In the genomic region with DNA sequence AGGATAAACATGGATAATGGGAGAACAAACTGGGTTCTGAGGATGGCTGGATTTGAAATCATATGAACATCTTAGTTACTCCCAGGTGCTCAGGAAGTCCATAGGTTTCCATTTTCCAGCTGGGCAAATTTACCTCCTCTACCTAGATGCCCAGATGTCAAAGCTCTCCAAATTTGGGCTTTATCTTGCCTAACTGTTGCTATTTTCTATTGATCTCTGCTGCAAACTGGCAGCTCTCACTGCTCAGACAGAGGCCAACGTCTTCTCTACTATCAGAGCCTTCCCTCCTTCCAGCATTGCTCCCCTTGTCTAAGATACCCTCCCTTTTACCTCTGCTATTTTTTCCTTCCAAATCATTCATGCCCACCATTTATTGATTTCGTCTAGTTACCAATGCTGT, we compare ENCODE assay signal across 23 cellular contexts.
DNase-seq lines count a peak whose midpoint lies in the region; ATAC-seq, FAIRE-seq and TF ChIP-seq lines count a peak whose summit lies in the region.
"Had no signal": no experiment of that assay in that cellular context is flagged by ENCODE, and none has a peak within 500 bp of the region (broad histone marks: within the 10 kb centered on the region; RNA-seq: fewer than 3 reads in every experiment).

No MANE protein-coding gene starts in this region.

- TF ChIP-seq RAD21 in HepG2 (CRISPR knock-in tag; IDR thresholded peaks at IDR 0.05): no peak

- no peak overlapping the region for H3K18ac ChIP-seq in H9 (ENCODE audit: insufficient read length, low read depth, low read length)

- no peak overlapping the region for H2BK15ac ChIP-seq in H9 (ENCODE audit: low read depth, low read length)

- CTCF ChIA-PET in HepG2 (lab: Yijun Ruan, JAX; ENCODE audit: low intra/inter-chr PET ratio, low total read pairs): no interaction called here

- H4K8ac ChIP-seq in H9 (replicated peaks; ENCODE audit: insufficient read length, low read depth, low read length): no peak overlapping the region

- H3K9me3 ChIP-seq in H9 (ENCODE audit: control insufficient read depth, low read depth, low read length): no peaks in the 10 kb centered on the region
- no peaks in the 10 kb centered on the region for H3K9me3 ChIP-seq in astrocyte (ENCODE audit: insufficient read depth, low read depth, low read length)
- H3K9me3 ChIP-seq in HepG2 (ENCODE audit: low read length): no peaks in the 10 kb centered on the region
- no peaks in the 10 kb centered on the region for H3K9me3 ChIP-seq in right lobe of liver
- H3K9me3 ChIP-seq: A549; BLaER1 treated with 17β-estradiol and CSF1 and Interleukin-3, amounts not matched to agents 10 nM and 100 nM; Caco-2 had no signal

- H3K4me1 Mint-ChIP-seq in H9: peaks cover 16 to 19% of the 10 kb centered on the region in 2 experiments
- no peaks in the 10 kb centered on the region for H3K4me1 Mint-ChIP-seq in astrocyte (ENCODE audit: low read depth, unreplicated experiment)
- H3K4me1 Mint-ChIP-seq: B cell had no signal

- H3K4me3 ChIP-seq in astrocyte (ENCODE audit: insufficient read depth, low read depth, low read length): no peak overlapping the region
- 0 out of 6 replicates have a peak overlapping the region, but pooled peaks of 1 of the 3 experiments have one; percentile 8 for H3K4me3 ChIP-seq in HepG2 (replicated peaks in 1 of 3; ENCODE audit: insufficient read depth in 1 of 3, low read depth in 2 of 3, low read length in 3 of 3)
- H3K4me3 ChIP-seq in right lobe of liver: no peak overlapping the region
- H3K4me3 ChIP-seq: A549; BLaER1 treated with 17β-estradiol and CSF1 and Interleukin-3, amounts not matched to agents 10 nM and 100 nM had no signal

- no peaks in the 10 kb centered on the region for H3K9me3 Mint-ChIP-seq in H9
- peaks cover 3% of the 10 kb centered on the region for H3K9me3 Mint-ChIP-seq in astrocyte (ENCODE audit: unreplicated experiment)
- H3K9me3 Mint-ChIP-seq: CD4-positive, alpha-beta T cell; CD8-positive, alpha-beta T cell had no signal

- H3K79me2 ChIP-seq in H9 (ENCODE audit: insufficient read depth, low read length): 0 out of 2 replicates have a peak, but pooled peaks cover 5% of the 10 kb centered on the region
- no peaks in the 10 kb centered on the region for H3K79me2 ChIP-seq in astrocyte (ENCODE audit: insufficient read depth, low read length)
- no peaks in the 10 kb centered on the region for H3K79me2 ChIP-seq in HepG2 (ENCODE audit: insufficient read depth, low read length)

- H2AFZ ChIP-seq in H9 (ENCODE audit: low read length): no peak overlapping the region
- H2AFZ ChIP-seq in astrocyte (ENCODE audit: low read depth, low read length): no peak overlapping the region
- H2AFZ ChIP-seq in HepG2 (ENCODE audit: low read length): peak overlapping the region; percentile 32

- H4K91ac ChIP-seq in H9 (ENCODE audit: insufficient read length, low read depth, low read length): no peak overlapping the region

- no peak overlapping the region for H3K27ac ChIP-seq in H9 (ENCODE audit: insufficient read length, low read depth, low read length)
- H3K27ac ChIP-seq in astrocyte (ENCODE audit: low read depth, low read length): no peak overlapping the region
- H3K27ac ChIP-seq in HepG2 (ENCODE audit: extremely low read length, insufficient read depth, low read length): peak overlapping the region; percentile 79
- H3K27ac ChIP-seq in right lobe of liver: peak overlapping the region; percentile 44 to 61 (median 54)
- H3K27ac ChIP-seq: 22Rv1; A549; BLaER1 treated with 17β-estradiol and CSF1 and Interleukin-3, amounts not matched to agents 10 nM and 100 nM; C4-2B had no signal

- no peak for TF ChIP-seq CTCF in H9 (conservative IDR thresholded peaks at IDR 0.05)
- TF ChIP-seq CTCF in astrocyte (IDR thresholded peaks at IDR 0.05; ENCODE audit: insufficient read depth, low read depth, low read length): no peak
- TF ChIP-seq CTCF in HepG2 (CRISPR knock-in tag; IDR thresholded peaks at IDR 0.05): no peak
- no peak for TF ChIP-seq CTCF in right lobe of liver (IDR thresholded peaks at IDR 0.05)

- TF ChIP-seq EP300 in HepG2 (IDR thresholded peaks at IDR 0.05; ENCODE audit: low read depth in 2 of 2, low read length in 2 of 2) (no peak), HepG2 (CRISPR knock-in tag; IDR thresholded peaks at IDR 0.05; ENCODE audit: borderline replicate concordance) (no peak)

- no peak overlapping the region for H2AK5ac ChIP-seq in H9 (ENCODE audit: insufficient read length, low read length)

- POLR2A ChIA-PET in HepG2 (lab: Yijun Ruan, JAX): interaction anchor here (0.5 to 1.7 kb wide), 5 partner anchors 9 to 1184 kb away, joined by 3 to 13 read pairs (median 3); no protein-coding TSS in a partner anchor

- H2BK20ac ChIP-seq in H9 (ENCODE audit: low read depth, low read length, poor library complexity, severe bottlenecking): peak overlapping the region; percentile 32

- ATAC-seq in HepG2 (peak; percentile 15), right lobe of liver (peak; percentile 46 to 71 (median 70)), left colon (no peak)
- ATAC-seq: A549; CD8-positive, alpha-beta T cell had no signal

- H3K36me3 ChIP-seq in astrocyte (ENCODE audit: insufficient read depth, low read length) (no peaks in the 10 kb centered on the region), HepG2 (replicated peaks in 1 of 2; ENCODE audit: control insufficient read depth in 1 of 2, insufficient read depth in 2 of 2, low read length in 2 of 2) (no peaks in the 10 kb centered on the region), right lobe of liver (no peaks in the 10 kb centered on the region)
- H3K36me3 ChIP-seq: BLaER1 treated with 17β-estradiol and CSF1 and Interleukin-3, amounts not matched to agents 10 nM and 100 nM had no signal

- H3K79me1 ChIP-seq in H9 (ENCODE audit: insufficient read depth, low read depth, low read length, poor library complexity, severe bottlenecking): no peaks in the 10 kb centered on the region

- H3K27me3 Mint-ChIP-seq in H9 (ENCODE audit: low read depth) (no peaks in the 10 kb centered on the region), astrocyte (ENCODE audit: low read depth, unreplicated experiment) (no peaks in the 10 kb centered on the region)
- H3K27me3 Mint-ChIP-seq: B cell had no signal

- no peak overlapping the region for H3K56ac ChIP-seq in H9 (ENCODE audit: insufficient read length, low read depth, low read length)

- BruUV-seq in HepG2 (replicated peaks; lab: Mats Ljungman, UMichigan): no TSS peak

- no peak overlapping the region for H3K4ac ChIP-seq in H9 (ENCODE audit: low read depth, low read length)

- H3K36me3 Mint-ChIP-seq in H9 (ENCODE audit: insufficient read depth in 1 of 3, low read depth in 3 of 3) (peaks cover 0 to 2% (median 2%) of the 10 kb centered on the region in 3 experiments; a peak in 2 of 7 replicates), astrocyte (ENCODE audit: low read depth, unreplicated experiment) (no peaks in the 10 kb centered on the region)
- H3K36me3 Mint-ChIP-seq: CD8-positive, alpha-beta T cell had no signal

- TF ChIP-seq POLR2A in HepG2 (IDR thresholded peaks at IDR 0.05; ENCODE audit: insufficient read depth in 1 of 2, low read depth in 2 of 2, low read length in 2 of 2) (no peak), right lobe of liver (IDR thresholded peaks at IDR 0.05) (no peak)

- FAIRE-seq in astrocyte (lab: Jason Lieb, UNC) (peak; percentile 13), HepG2 (lab: Jason Lieb, UNC) (no peak)
- FAIRE-seq: A549, D721Med, G401.6, GM12891, GM19239 had no signal

- H3K27me3 ChIP-seq in H9 (ENCODE audit: insufficient read depth, low read length) (no peaks in the 10 kb centered on the region), astrocyte (ENCODE audit: insufficient read depth, low read length) (no peaks in the 10 kb centered on the region), HepG2 (ENCODE audit: control insufficient read depth in 1 of 2, insufficient read depth in 2 of 2, low read length in 2 of 2) (no peaks in the 10 kb centered on the region), right lobe of liver (no peaks in the 10 kb centered on the region)
- H3K27me3 ChIP-seq: BLaER1 treated with 17β-estradiol and CSF1 and Interleukin-3, amounts not matched to agents 10 nM and 100 nM had no signal

- H2BK5ac ChIP-seq in H9 (ENCODE audit: insufficient read length, low read length): no peak overlapping the region

- H3T11ph ChIP-seq in H9 (ENCODE audit: low read length): no peak overlapping the region

- 0 out of 7 replicates have a peak overlapping the region, but pooled peaks of 1 of the 3 experiments have one; percentile 8 for H3K27ac Mint-ChIP-seq in H9
- H3K27ac Mint-ChIP-seq in astrocyte (ENCODE audit: unreplicated experiment): no peak overlapping the region
- H3K27ac Mint-ChIP-seq: B cell; CD4-positive, alpha-beta T cell; CD8-positive, alpha-beta T cell had no signal

- WGBS in H9 (ENCODE audit: extremely low coverage, insufficient read length, low lambda C conversion rate): no CpG with 5 or more reads among the region's 2 CpGs
- 57% methylated on average over 2 of the region's 2 CpGs for WGBS in HepG2 (ENCODE audit: low lambda C conversion rate)
- WGBS in right lobe of liver (ENCODE audit: insufficient coverage, low coverage, low lambda C conversion rate, missing lambda C conversion rate): 38% methylated on average over 2 of the region's 2 CpGs

- in situ Hi-C loops in HepG2 (cut with HindIII; ENCODE audit: extremely low pct_ligation_motif_present, low pct_unique_long_range_greater_than_20kb): no loop called here

- no peaks in the 10 kb centered on the region for H3K23me2 ChIP-seq in H9 (ENCODE audit: insufficient read length, low read depth, low read length, poor library complexity, severe bottlenecking)

- H3K4me2 ChIP-seq in H9 (ENCODE audit: insufficient read depth, insufficient read length, low read length) (no peak overlapping the region), astrocyte (ENCODE audit: low read length) (no peak overlapping the region), HepG2 (ENCODE audit: low read depth, low read length) (peak overlapping the region; percentile 62)
- H3K4me2 ChIP-seq: A549; BLaER1 treated with 17β-estradiol and CSF1 and Interleukin-3, amounts not matched to agents 10 nM and 100 nM had no signal

- intact Hi-C loops in HepG2 (cut with micrococcal nuclease; ENCODE audit: unreplicated experiment) (loop anchor here (1.0 kb wide), 1 partner anchor 12 kb away; no protein-coding TSS in a partner anchor), right lobe of liver (cut with DNase I) (no loop called here), left colon (cut with DNase I, micrococcal nuclease) (no loop called here)

- H4K5ac ChIP-seq in H9 (ENCODE audit: insufficient read length, low read depth, low read length): no peak overlapping the region

- no peaks in the 10 kb centered on the region for H4K20me1 ChIP-seq in H9 (ENCODE audit: control insufficient read depth, insufficient read depth, insufficient read length)
- no peaks in the 10 kb centered on the region for H4K20me1 ChIP-seq in astrocyte (ENCODE audit: insufficient read depth, low read length)
- H4K20me1 ChIP-seq in HepG2 (ENCODE audit: insufficient read depth, low read length): no peaks in the 10 kb centered on the region
- H4K20me1 ChIP-seq: BLaER1 treated with 17β-estradiol and CSF1 and Interleukin-3, amounts not matched to agents 10 nM and 100 nM had no signal

- DNase-seq in H9 (no peak), astrocyte (ENCODE audit: low read depth) (no peak), HepG2 (ENCODE audit: low spot score) (no peak), right lobe of liver (peak in 1 of 3 donors; percentile 50), left colon (no peak)
- DNase-seq in stimulated activated naive CD4-positive, alpha-beta T cell (lab: John Stamatoyannopoulos, UW): no peak
- DNase-seq in activated CD8-positive, alpha-beta memory T cell treated with anti-CD3 and anti-CD28 coated beads for 24 hours: no peak
- DNase-seq: AML-193; Caco-2; Calu3; CD4-positive, alpha-beta T cell; CD8-positive, alpha-beta T cell; DMS79 treated with DMSO at 0.1 percent for 48 hours; GF-D8 had no signal

- H3K4me1 ChIP-seq in H9 (ENCODE audit: insufficient read depth, low read length): peaks cover 9% of the 10 kb centered on the region; the same call in 1 of the 2 replicates
- H3K4me1 ChIP-seq in astrocyte (ENCODE audit: insufficient read depth, low read length): no peaks in the 10 kb centered on the region
- H3K4me1 ChIP-seq in HepG2 (ENCODE audit: insufficient read depth, low read length): peaks cover 69% of the 10 kb centered on the region
- peaks cover 0 to 57% (median 24%) of the 10 kb centered on the region in 4 donors for H3K4me1 ChIP-seq in right lobe of liver
- H3K4me1 ChIP-seq: A549; BLaER1 treated with 17β-estradiol and CSF1 and Interleukin-3, amounts not matched to agents 10 nM and 100 nM; Caco-2 had no signal

- no peak overlapping the region for H3K9ac ChIP-seq in H9 (ENCODE audit: extremely low read depth, insufficient read length, low read length)
- H3K9ac ChIP-seq in astrocyte (ENCODE audit: low read length): no peak overlapping the region
- H3K9ac ChIP-seq in HepG2 (ENCODE audit: insufficient read depth, low read depth, low read length): 0 out of 2 replicates have a peak overlapping the region, but pooled peaks have one; percentile 13
- H3K9ac ChIP-seq: BLaER1 treated with 17β-estradiol and CSF1 and Interleukin-3, amounts not matched to agents 10 nM and 100 nM had no signal

- H2BK120ac ChIP-seq in H9 (ENCODE audit: low read depth, low read length, poor library complexity, severe bottlenecking): no peak overlapping the region

- H3K4me3 Mint-ChIP-seq in H9: no peak overlapping the region
- no peak overlapping the region for H3K4me3 Mint-ChIP-seq in astrocyte (ENCODE audit: unreplicated experiment)
- H3K4me3 Mint-ChIP-seq: B cell; CD4-positive, alpha-beta T cell; CD8-positive, alpha-beta T cell had no signal

- H3K14ac ChIP-seq in H9 (ENCODE audit: insufficient read depth, low read length): no peak overlapping the region

- H3K23ac ChIP-seq in H9 (ENCODE audit: insufficient read length, low read depth, low read length): no peak overlapping the region

- H2BK12ac ChIP-seq in H9 (ENCODE audit: insufficient read length, low read depth, low read length): no peak overlapping the region

Comparison
In these comparisons a context has a peak if more than half of its experiments do, and no peak if none do; other contexts are left out.
1. H3K27ac ChIP-seq: peak in HepG2 (single experiment) and right lobe of liver (3 of 3); none in H9 (single experiment) and astrocyte (single experiment).